In genomic region chr1:240004086-240004749, GRCh38 we compare ENCODE assay signal across 8 cellular contexts.
DNase-seq lines count a peak whose midpoint lies in the region; ATAC-seq, FAIRE-seq and TF ChIP-seq lines count a peak whose summit lies in the region.

No MANE protein-coding gene starts in this region.

- peak overlapping the region; percentile 14; the same call in 1 of the 3 replicates for H3K4me2 ChIP-seq in A549

- no peaks in the 10 kb centered on the region for H3K9me3 ChIP-seq in A549
- no peaks in the 10 kb centered on the region for H3K9me3 ChIP-seq in tibial nerve

- TF ChIP-seq EP300 in A549 (IDR thresholded peaks at IDR 0.05) (no peak), tibial nerve (IDR thresholded peaks at IDR 0.05) (no peak)

- peaks cover 0 to 8% of the 10 kb centered on the region in 2 donors for H3K27me3 ChIP-seq in tibial nerve

- TF ChIP-seq CTCF in A549 (IDR thresholded peaks at IDR 0.05) (peak; percentile 75), epithelial cell of proximal tubule (conservative IDR thresholded peaks at IDR 0.05; ENCODE audit: low read depth, low read length) (peak; percentile 85), tibial nerve (IDR thresholded peaks at IDR 0.05) (peak in 3 of 5 experiments; percentile 44 to 62 (median 56))

- TF ChIP-seq RAD21 in A549 (conservative IDR thresholded peaks at IDR 0.05 in 1 of 2, IDR thresholded peaks at IDR 0.05 in 1 of 2) = peak; percentile 15 to 26; a peak in 1 of 5 replicates

- peaks cover 11% of the 10 kb centered on the region for H3K4me1 ChIP-seq in A549
- no peaks in the 10 kb centered on the region for H3K4me1 ChIP-seq in tibial nerve

- ATAC-seq in A549 = peak in 1 of 2 experiments; percentile 70; a peak in 3 of 6 replicates
- no peak for ATAC-seq in GM21423 (IDR thresholded peaks at IDR 0.05; ENCODE audit: unreplicated experiment)

- no peak overlapping the region for H3K4me3 ChIP-seq in A549
- H3K4me3 ChIP-seq in epithelial cell of proximal tubule (ENCODE audit: low read depth, low read length) = no peak overlapping the region
- H3K4me3 ChIP-seq in tibial nerve = no peak overlapping the region

- POLR2A ChIA-PET in A549 (lab: Yijun Ruan, JAX) = no interaction called here

- no peak overlapping the region for H3K27ac ChIP-seq in A549
- H3K27ac ChIP-seq in tibial nerve = no peak overlapping the region

- no peaks in the 10 kb centered on the region for H3K36me3 ChIP-seq in tibial nerve

- CTCF ChIA-PET in A549 (lab: Yijun Ruan, JAX) = interaction anchor here (0.6 to 3.2 kb wide), 21 partner anchors 9 to 710 kb away, joined by 3 to 31 read pairs (median 4); no protein-coding TSS in a partner anchor

- DNase-seq in A549 (ENCODE audit: low read depth in 1 of 2, low spot score in 1 of 2) (peak; percentile 37 to 46), ELF-1 (ENCODE audit: low read depth, low spot score) (peak; percentile 44), NCI-H82 (lab: John Stamatoyannopoulos, UW) (peak; percentile 69), epithelial cell of proximal tubule (ENCODE audit: low read depth) (no peak), tibial nerve (ENCODE audit: low spot score in 2 of 2) (no peak), NCI-H510A (lab: John Stamatoyannopoulos, UW) (no peak)
- no peak for DNase-seq in stimulated activated naive CD4-positive, alpha-beta T cell treated with Interleukin-2 at 50 U/mL for 16 hours (lab: John Stamatoyannopoulos, UW)

- FAIRE-seq in A549 (lab: Jason Lieb, UNC) = peak; percentile 65

- WGBS in A549 (ENCODE audit: missing lambda C conversion rate) = 31% methylated on average over 12 of the region's 12 CpGs
- WGBS in tibial nerve, 2 donors = 64 to 68% methylated on average over 12 of the region's 12 CpGs

- TF ChIP-seq POLR2A in A549 (IDR thresholded peaks at IDR 0.05; ENCODE audit: low read length) (no peak), tibial nerve (IDR thresholded peaks at IDR 0.05) (no peak)

TF ChIP-seq in A549, 52 proteins besides CTCF, POLR2A, EP300 and RAD21:
- TF ChIP-seq, protein P1, sequence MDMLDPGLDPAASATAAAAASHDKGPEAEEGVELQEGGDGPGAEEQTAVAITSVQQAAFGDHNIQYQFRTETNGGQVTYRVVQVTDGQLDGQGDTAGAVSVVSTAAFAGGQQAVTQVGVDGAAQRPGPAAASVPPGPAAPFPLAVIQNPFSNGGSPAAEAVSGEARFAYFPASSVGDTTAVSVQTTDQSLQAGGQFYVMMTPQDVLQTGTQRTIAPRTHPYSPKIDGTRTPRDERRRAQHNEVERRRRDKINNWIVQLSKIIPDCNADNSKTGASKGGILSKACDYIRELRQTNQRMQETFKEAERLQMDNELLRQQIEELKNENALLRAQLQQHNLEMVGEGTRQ (IDR thresholded peaks at IDR 0.05) = no peak
- TF ChIP-seq, protein P2, sequence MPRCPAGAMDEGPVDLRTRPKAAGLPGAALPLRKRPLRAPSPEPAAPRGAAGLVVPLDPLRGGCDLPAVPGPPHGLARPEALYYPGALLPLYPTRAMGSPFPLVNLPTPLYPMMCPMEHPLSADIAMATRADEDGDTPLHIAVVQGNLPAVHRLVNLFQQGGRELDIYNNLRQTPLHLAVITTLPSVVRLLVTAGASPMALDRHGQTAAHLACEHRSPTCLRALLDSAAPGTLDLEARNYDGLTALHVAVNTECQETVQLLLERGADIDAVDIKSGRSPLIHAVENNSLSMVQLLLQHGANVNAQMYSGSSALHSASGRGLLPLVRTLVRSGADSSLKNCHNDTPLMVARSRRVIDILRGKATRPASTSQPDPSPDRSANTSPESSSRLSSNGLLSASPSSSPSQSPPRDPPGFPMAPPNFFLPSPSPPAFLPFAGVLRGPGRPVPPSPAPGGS (IDR thresholded peaks at IDR 0.05) = no peak
- no peak for TF ChIP-seq JUNB (IDR thresholded peaks at IDR 0.05)
- TF ChIP-seq SMC3 (IDR thresholded peaks at IDR 0.05) = 0 out of 3 replicates have a peak, but pooled peaks have one; percentile 20
TF ChIP-seq in A549: peak in this region for 1.

Comparison
In these comparisons a context has a peak if more than half of its experiments do, and no peak if none do; other contexts are left out.
1. DNase-seq: peak in A549 (2 of 2), ELF-1 (single experiment) and NCI-H82 (single experiment); none in epithelial cell of proximal tubule (single experiment), tibial nerve (0 of 2), NCI-H510A (single experiment) and stimulated activated naive CD4-positive, alpha-beta T cell treated with Interleukin-2 at 50 U/mL for 16 hours (single experiment).
2. Peak in every context shown above with its lines, with median percentiles within 50 percentile points of each other: CTCF ChIP-seq.